ENCODE assay signal across 15 cellular contexts in genomic region chr3:178823556-178824229, GRCh38.
DNase-seq lines count a peak whose midpoint lies in the region; ATAC-seq and TF ChIP-seq lines count a peak whose summit lies in the region.
"Had no signal": no experiment of that assay in that cellular context is flagged by ENCODE, and none has a peak within 500 bp of the region (broad histone marks: within the 10 kb centered on the region; RNA-seq: fewer than 3 reads in every experiment).

No MANE protein-coding gene starts in this region.

- peak overlapping the region; percentile 72 for H2AFZ ChIP-seq in osteoblast (ENCODE audit: low read length)

- H3K4me2 ChIP-seq in osteoblast (ENCODE audit: insufficient read depth, low read length) = peak overlapping the region; percentile 57

- H3K36me3 ChIP-seq in right atrium auricular region = no peaks in the 10 kb centered on the region
- no peaks in the 10 kb centered on the region for H3K36me3 ChIP-seq in osteoblast (ENCODE audit: insufficient read depth, low read length)
- no peaks in the 10 kb centered on the region for H3K36me3 ChIP-seq in H7 (replicated peaks; ENCODE audit: control insufficient read depth, insufficient read depth, low read length)

- H3K27ac ChIP-seq in right atrium auricular region (peak overlapping the region; percentile 58 to 60), osteoblast (ENCODE audit: low read depth, low read length) (peak overlapping the region; percentile 10)

- H3K4me1 Mint-ChIP-seq in WTC11 = peaks cover 33% of the 10 kb centered on the region
- H3K4me1 Mint-ChIP-seq: stimulated activated naive B cell treated with anti-CD40 and anti-IgM and Interleukin-4, amounts not matched to agents 10 μg/mL and 1 μg/mL and 100 μg/mL, for 72 hours had no signal

- H3K79me2 ChIP-seq in osteoblast (ENCODE audit: insufficient read depth, low read length) = no peaks in the 10 kb centered on the region

- H3K4me1 ChIP-seq in right atrium auricular region (peaks cover 0 to 13% of the 10 kb centered on the region in 2 donors), osteoblast (ENCODE audit: insufficient read depth, low read length) (no peaks in the 10 kb centered on the region)

- no peak overlapping the region for H3K4me3 Mint-ChIP-seq in WTC11
- H3K4me3 Mint-ChIP-seq: activated naive CD8-positive, alpha-beta T cell; stimulated activated naive B cell treated with anti-CD40 and anti-IgM and Interleukin-4, amounts not matched to agents 10 μg/mL and 1 μg/mL and 100 μg/mL, for 72 hours had no signal

- TF ChIP-seq CTCF in WTC11 (IDR thresholded peaks at IDR 0.05) (no peak), right atrium auricular region (IDR thresholded peaks at IDR 0.05) (no peak), osteoblast (IDR thresholded peaks at IDR 0.05; ENCODE audit: extremely low read depth, low read depth, low read length) (no peak)

- H3K27me3 Mint-ChIP-seq in WTC11 (ENCODE audit: low read depth) = no peaks in the 10 kb centered on the region
- H3K27me3 Mint-ChIP-seq: activated naive CD8-positive, alpha-beta T cell had no signal

- CTCF ChIA-PET in WTC11 (lab: Charles Lee) = no interaction called here

- DNase-seq in DMS53 (lab: John Stamatoyannopoulos, UW) (peak; percentile 69), WTC11 (ENCODE audit: low spot score) (no peak), right atrium auricular region (ENCODE audit: low spot score) (no peak), osteoblast (ENCODE audit: insufficient read length, low spot score, missing footprints) (peak; percentile 41), H7 (no peak), midbrain (lab: John Stamatoyannopoulos, UW) (no peak)
- DNase-seq: DMS79 treated with DMSO at 0.1 percent for 48 hours; GOT3; NCI-H1105; stimulated activated CD4-positive, alpha-beta T cell treated with anti-CD3 and anti-CD28 coated beads, Interleukin-4, amount 100 ng/mL, for 1 hour; stimulated activated naive B cell treated with anti-CD40 and anti-IgM and Interleukin-4, amounts not matched to agents 10 μg/mL and 1 μg/mL and 100 μg/mL, for 72 hours had no signal

- H3K9me3 ChIP-seq in right atrium auricular region = no peaks in the 10 kb centered on the region
- H3K9me3 ChIP-seq in osteoblast (ENCODE audit: low read depth, low read length) = no peaks in the 10 kb centered on the region

- POLR2A ChIA-PET in WTC11 (lab: Charles Lee) = no interaction called here

- H3K27ac Mint-ChIP-seq in WTC11 = peak overlapping the region; percentile 44; the same call in 1 of the 2 replicates
- H3K27ac Mint-ChIP-seq: activated naive CD8-positive, alpha-beta T cell; stimulated activated naive B cell treated with anti-CD40 and anti-IgM and Interleukin-4, amounts not matched to agents 10 μg/mL and 1 μg/mL and 100 μg/mL, for 72 hours had no signal

- H3K27me3 ChIP-seq in right atrium auricular region (no peaks in the 10 kb centered on the region), osteoblast (ENCODE audit: insufficient read depth, low read length) (no peaks in the 10 kb centered on the region), H7 (ENCODE audit: control insufficient read depth, insufficient read depth, low read length) (no peaks in the 10 kb centered on the region)

- no peaks in the 10 kb centered on the region for H4K20me1 ChIP-seq in osteoblast (ENCODE audit: insufficient read depth, low read length)

- no peaks in the 10 kb centered on the region for H3K36me3 Mint-ChIP-seq in WTC11
- H3K36me3 Mint-ChIP-seq: activated naive CD8-positive, alpha-beta T cell; stimulated activated naive B cell treated with anti-CD40 and anti-IgM and Interleukin-4, amounts not matched to agents 10 μg/mL and 1 μg/mL and 100 μg/mL, for 72 hours had no signal

- no peaks in the 10 kb centered on the region for H3K9me3 Mint-ChIP-seq in WTC11
- H3K9me3 Mint-ChIP-seq: stimulated activated naive B cell treated with anti-CD40 and anti-IgM and Interleukin-4, amounts not matched to agents 10 μg/mL and 1 μg/mL and 100 μg/mL, for 72 hours had no signal

- H3K4me3 ChIP-seq in right atrium auricular region = no peak overlapping the region
- H3K4me3 ChIP-seq in osteoblast (ENCODE audit: insufficient read depth, low read length) = no peak overlapping the region
- no peak overlapping the region for H3K4me3 ChIP-seq in H7 (ENCODE audit: insufficient read depth, low read depth, low read length)

- no peak for ATAC-seq in WTC11
- no peak for ATAC-seq in HG03196 (IDR thresholded peaks at IDR 0.05; ENCODE audit: unreplicated experiment)
- no peak for ATAC-seq in GM21528 (IDR thresholded peaks at IDR 0.05; ENCODE audit: low FRiP score, unreplicated experiment)
- ATAC-seq: SK-N-SH treated with all-trans-retinoic acid at 6 μM for 48 hours; stimulated activated naive B cell treated with anti-CD40 and anti-IgM and Interleukin-4, amounts not matched to agents 10 μg/mL and 1 μg/mL and 100 μg/mL, for 72 hours had no signal

TF ChIP-seq in WTC11, 78 proteins besides CTCF, POLR2A, EP300 and RAD21:
- TF ChIP-seq SMAD3 (CRISPR knock-in tag; IDR thresholded peaks at IDR 0.05; ENCODE audit: borderline replicate concordance) (no peak), ATF2 (CRISPR knock-in tag; IDR thresholded peaks at IDR 0.05; ENCODE audit: borderline replicate concordance, low read depth) (no peak), JUN (CRISPR knock-in tag; IDR thresholded peaks at IDR 0.05) (no peak), ZNF232 (CRISPR knock-in tag; IDR thresholded peaks at IDR 0.05) (no peak), HMGA2 (CRISPR knock-in tag; IDR thresholded peaks at IDR 0.05) (no peak), ETV6 (CRISPR knock-in tag; IDR thresholded peaks at IDR 0.05) (no peak)

Comparison
In these comparisons a context has a peak if more than half of its experiments do, and no peak if none do; other contexts are left out.
1. DNase-seq: peak in DMS53 (single experiment) and osteoblast (single experiment); none in WTC11 (single experiment), right atrium auricular region (single experiment), H7 (single experiment) and midbrain (single experiment).